ENCODE assay signal across 8 cellular contexts in the genomic region with DNA sequence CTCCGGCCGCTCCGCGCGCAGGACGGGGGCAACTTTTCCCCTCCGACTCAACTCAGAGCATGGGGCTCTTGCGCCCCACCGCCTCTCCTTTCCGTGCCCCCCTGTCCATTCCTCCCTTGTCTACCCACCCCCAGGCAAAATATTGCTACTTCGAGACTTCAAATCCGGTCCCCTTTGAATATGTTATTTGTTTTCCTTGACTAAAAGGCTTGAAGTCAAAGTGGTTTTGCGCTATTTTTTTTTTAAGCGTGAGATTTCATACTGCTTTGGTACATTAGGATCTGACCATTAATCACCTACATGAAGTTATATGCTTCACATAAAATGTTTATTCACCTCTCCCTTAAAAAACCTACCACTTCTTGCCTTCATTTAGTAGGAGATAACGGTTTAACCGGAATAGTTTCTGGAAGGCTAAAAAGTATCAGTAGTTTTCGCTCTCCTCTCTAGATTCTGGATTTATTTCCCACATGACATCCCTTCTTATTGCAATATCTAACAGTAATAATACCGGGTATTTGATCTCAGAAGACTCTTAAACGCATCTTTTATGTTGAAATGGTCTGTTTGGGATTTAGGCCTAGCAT. TPM values are rescaled to one million over a fixed set of nuclear protein-coding genes. Genes with fewer than 3 reads are reported as not detected.
DNase-seq lines count a peak whose midpoint lies in the region; ATAC-seq and TF ChIP-seq lines count a peak whose summit lies in the region.

No MANE protein-coding gene starts in this region.

- peaks cover 22 to 30% of the 10 kb centered on the region in 2 donors for H3K4me1 Mint-ChIP-seq in effector memory CD8-positive, alpha-beta T cell (ENCODE audit: low read depth in 2 of 2)
- peaks cover 19 to 35% of the 10 kb centered on the region in 2 donors for H3K4me1 Mint-ChIP-seq in natural killer cell treated with Interleukin-12 subunit alpha and Interleukin-12 subunit beta and Interleukin-15 and Interleukin-18, amount 100 ng/mL, for 72 hours (ENCODE audit: low read depth in 2 of 2)

- no peak for TF ChIP-seq CTCF in BE2C (IDR thresholded peaks at IDR 0.05; ENCODE audit: low read depth, low read length)
- no peak for TF ChIP-seq CTCF in MM.1S (IDR thresholded peaks at IDR 0.05; ENCODE audit: low read length)

- peaks cover 8% of the 10 kb centered on the region for H3K36me3 Mint-ChIP-seq in effector memory CD8-positive, alpha-beta T cell (ENCODE audit: insufficient read depth)
- peaks cover 6% of the 10 kb centered on the region for H3K36me3 Mint-ChIP-seq in natural killer cell treated with Interleukin-12 subunit alpha and Interleukin-12 subunit beta and Interleukin-15 and Interleukin-18, amount 100 ng/mL, for 72 hours

- peak overlapping the region; percentile 49; the same call in 1 of the 2 replicates for H3K4me2 ChIP-seq in MM.1S (ENCODE audit: low read depth, low read length)

- H2AFZ ChIP-seq in MM.1S (ENCODE audit: low read length), result no peak overlapping the region

- H3K27ac ChIP-seq in MM.1S (ENCODE audit: low read length), result no peak overlapping the region

- no peaks in the 10 kb centered on the region for H3K79me2 ChIP-seq in MM.1S (ENCODE audit: low read length)

- H3K9ac ChIP-seq in MM.1S (ENCODE audit: low read length), result no peak overlapping the region

- no peaks in the 10 kb centered on the region for H3K27me3 Mint-ChIP-seq in effector memory CD8-positive, alpha-beta T cell
- peaks cover 8 to 18% of the 10 kb centered on the region in 2 donors for H3K27me3 Mint-ChIP-seq in natural killer cell treated with Interleukin-12 subunit alpha and Interleukin-12 subunit beta and Interleukin-15 and Interleukin-18, amount 100 ng/mL, for 72 hours

- H3K36me3 ChIP-seq in BE2C (peaks cover 4% of the 10 kb centered on the region), MM.1S (replicated peaks; ENCODE audit: insufficient read depth, low read length) (no peaks in the 10 kb centered on the region)

- H3K9me3 Mint-ChIP-seq in effector memory CD8-positive, alpha-beta T cell, result no peaks in the 10 kb centered on the region
- H3K9me3 Mint-ChIP-seq in natural killer cell treated with Interleukin-12 subunit alpha and Interleukin-12 subunit beta and Interleukin-15 and Interleukin-18, amount 100 ng/mL, for 72 hours, result no peaks in the 10 kb centered on the region

- ATAC-seq in effector memory CD8-positive, alpha-beta T cell (replicated peaks), result no peak
- ATAC-seq in natural killer cell treated with Interleukin-12 subunit alpha and Interleukin-12 subunit beta and Interleukin-15 and Interleukin-18, amount 100 ng/mL, for 72 hours, result no peak
- no peak for ATAC-seq in HG03280 (IDR thresholded peaks at IDR 0.05; ENCODE audit: unreplicated experiment)

- H3K4me3 ChIP-seq in BE2C (ENCODE audit: low read depth, low read length) (peak overlapping the region; percentile 75), MM.1S (ENCODE audit: low read length) (peak overlapping the region; percentile 33; the same call in 1 of the 2 replicates)

- peak overlapping the region; percentile 90 to 91 for H3K27ac Mint-ChIP-seq in effector memory CD8-positive, alpha-beta T cell
- peak overlapping the region; percentile 62 to 72 for H3K27ac Mint-ChIP-seq in natural killer cell treated with Interleukin-12 subunit alpha and Interleukin-12 subunit beta and Interleukin-15 and Interleukin-18, amount 100 ng/mL, for 72 hours

- H3K4me1 ChIP-seq in BE2C, result no peaks in the 10 kb centered on the region
- H3K4me1 ChIP-seq in MM.1S (ENCODE audit: low read length), result 0 out of 2 replicates have a peak, but pooled peaks cover 6% of the 10 kb centered on the region

- peaks cover 11% of the 10 kb centered on the region; the same call in 1 of the 2 replicates for H3F3A ChIP-seq in MM.1S (ENCODE audit: insufficient read depth, low read length)

- no peaks in the 10 kb centered on the region for H3K9me2 ChIP-seq in MM.1S (replicated peaks; ENCODE audit: insufficient read depth, low read length)

- no peaks in the 10 kb centered on the region for H3K9me3 ChIP-seq in BE2C
- no peaks in the 10 kb centered on the region for H3K9me3 ChIP-seq in MM.1S (replicated peaks; ENCODE audit: insufficient read depth, low read length)

- H3K27me3 ChIP-seq in BE2C (no peaks in the 10 kb centered on the region), MM.1S (replicated peaks; ENCODE audit: insufficient read depth, low read length) (peaks cover 18% of the 10 kb centered on the region; the same call in 1 of the 2 replicates)

- H3K4me3 Mint-ChIP-seq in effector memory CD8-positive, alpha-beta T cell, result peak overlapping the region; percentile 92 to 97
- H3K4me3 Mint-ChIP-seq in natural killer cell treated with Interleukin-12 subunit alpha and Interleukin-12 subunit beta and Interleukin-15 and Interleukin-18, amount 100 ng/mL, for 72 hours, result peak overlapping the region; percentile 93

- no peaks in the 10 kb centered on the region for H4K20me1 ChIP-seq in MM.1S (ENCODE audit: insufficient read depth, low read length)

- DNase-seq in BE2C (no peak), MM.1S (no peak), HCEC 1CT (no peak), DMS 273 treated with DMSO at 0.1 percent for 48 hours (lab: John Stamatoyannopoulos, UW) (no peak)
- DNase-seq in effector memory CD8-positive, alpha-beta T cell, result no peak
- no peak for DNase-seq in natural killer cell treated with Interleukin-12 subunit alpha and Interleukin-12 subunit beta and Interleukin-15 and Interleukin-18, amount 100 ng/mL, for 72 hours (ENCODE audit: low spot score)
- no peak for DNase-seq in activated CD4-positive, alpha-beta T cell treated with anti-CD3 and anti-CD28 coated beads, Interleukin-2, amount 50 U/mL, for 48 hours

RNA-seq across cellular contexts. Expression of a gene that starts 1.5 kb away (rescaled TPM):
- 6.0 TPM for polyA plus RNA-seq in BE2C (2012; ENCODE audit: insufficient read depth, insufficient read length, low read depth)
- total RNA-seq in natural killer cell treated with Interleukin-12 subunit alpha and Interleukin-12 subunit beta and Interleukin-15 and Interleukin-18, amount 100 ng/mL, for 72 hours, result 1 to 10 TPM in 1 of 2 donors, under 1 TPM in 1; 0.14 to 7.3 TPM
